In the genomic region with DNA sequence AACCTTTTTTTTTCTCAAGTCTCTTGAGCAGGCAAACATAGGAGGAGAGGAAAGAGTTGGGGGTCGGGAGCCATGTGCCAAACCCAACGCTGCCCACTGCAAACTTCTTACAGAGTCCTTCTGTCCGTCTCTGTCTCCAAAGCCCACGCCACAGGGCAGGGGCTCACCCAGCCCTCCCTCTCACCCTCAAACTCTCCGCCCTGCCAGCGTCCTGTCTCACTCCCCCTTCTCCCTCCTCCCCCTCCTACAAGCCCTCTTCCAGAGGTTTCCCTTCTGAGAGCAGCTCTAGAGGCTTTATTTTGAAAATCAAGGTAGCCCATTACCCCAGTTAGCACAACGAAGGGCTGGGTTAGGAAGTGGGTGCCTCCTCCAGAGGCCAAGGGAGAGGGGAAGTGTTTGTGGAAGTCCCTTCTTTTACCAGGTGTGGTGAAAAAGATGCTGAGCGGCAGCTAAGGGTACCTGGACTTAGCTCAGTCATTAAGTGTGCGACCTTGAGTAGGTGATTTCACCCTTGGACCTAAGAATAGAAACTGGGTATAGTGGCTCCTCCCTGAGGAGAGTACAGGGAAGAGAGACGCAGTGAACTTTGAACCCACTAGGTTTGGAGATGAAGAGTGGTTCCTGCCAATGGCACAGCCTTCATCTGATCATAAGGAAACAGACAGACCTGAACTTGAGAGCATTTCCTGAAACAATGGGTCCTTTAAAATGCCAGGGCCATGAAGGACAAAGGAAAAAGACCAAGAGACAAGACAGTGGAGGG, we compare ENCODE assay signal across 28 cellular contexts.
A peak's percentile ranks its signal among the peaks of the same experiment; 100 is the strongest.
DNase-seq lines count a peak whose midpoint lies in the region; ATAC-seq and TF ChIP-seq lines count a peak whose summit lies in the region.
"Had no signal": no experiment of that assay in that cellular context is flagged by ENCODE, and none has a peak within 500 bp of the region (broad histone marks: within the 10 kb centered on the region; RNA-seq: fewer than 3 reads in every experiment).

No MANE protein-coding gene starts in this region.

- H4K91ac ChIP-seq in IMR-90 (ENCODE audit: insufficient read depth, low read depth, low read length): no peak overlapping the region

- no peak overlapping the region for H2BK15ac ChIP-seq in IMR-90 (ENCODE audit: low read depth, low read length)

- peak overlapping the region; percentile 59 for H3K27ac ChIP-seq in 22Rv1
- H3K27ac ChIP-seq in IMR-90 (ENCODE audit: insufficient read depth, low read length): no peak overlapping the region
- peak overlapping the region; percentile 39 for H3K27ac ChIP-seq in muscle layer of duodenum (ENCODE audit: low read length)
- H3K27ac ChIP-seq: A549, breast epithelium, coronary artery, HL-60, skin epidermis had no signal

- H2BK20ac ChIP-seq in IMR-90 (ENCODE audit: low read depth, low read length): no peak overlapping the region; the same call in 1 of the 2 replicates

- CTCF ChIA-PET in IMR-90 (lab: Yijun Ruan, JAX): interaction anchor here (0.6 kb wide), 1 partner anchor 1404 kb away, joined by 3 read pairs; no protein-coding TSS in a partner anchor

- H4K20me1 ChIP-seq in IMR-90 (ENCODE audit: insufficient read depth, low read length): no peaks in the 10 kb centered on the region

- no peak overlapping the region for H4K5ac ChIP-seq in IMR-90 (ENCODE audit: low read depth, low read length)

- H3K4me3 ChIP-seq in IMR-90 (ENCODE audit: insufficient read depth, low read depth, low read length) (no peak overlapping the region), muscle layer of duodenum (ENCODE audit: low read depth in 1 of 2, low read length in 2 of 2) (no peak overlapping the region)
- H3K4me3 ChIP-seq: A549, adrenal gland, breast epithelium, coronary artery, esophagus muscularis mucosa, HAP-1, MG63, skin epidermis had no signal

- no peak overlapping the region for H3K9ac ChIP-seq in IMR-90 (ENCODE audit: low read depth, low read length)

- no peak overlapping the region for H2BK5ac ChIP-seq in IMR-90 (ENCODE audit: low read depth, low read length, poor library complexity, severe bottlenecking)

- H2AK9ac ChIP-seq in IMR-90 (replicated peaks; ENCODE audit: low read depth, low read length, poor library complexity): no peak overlapping the region

- intact Hi-C loops in IMR-90 (cut with micrococcal nuclease): no loop called here
- intact Hi-C loops in left colon (cut with DNase I, micrococcal nuclease): no loop called here

- no peaks in the 10 kb centered on the region for H3K36me3 ChIP-seq in IMR-90 (ENCODE audit: control insufficient read depth, insufficient read depth, low read length)
- no peaks in the 10 kb centered on the region for H3K36me3 ChIP-seq in muscle layer of duodenum (ENCODE audit: control insufficient read depth in 1 of 2, insufficient read depth in 2 of 2, low read length in 2 of 2)
- H3K36me3 ChIP-seq: adrenal gland, breast epithelium, esophagus muscularis mucosa, HAP-1, MG63 had no signal

- no peak for TF ChIP-seq RAD21 in IMR-90 (IDR thresholded peaks at IDR 0.05; ENCODE audit: low read length)

- TF ChIP-seq CTCF in 22Rv1 (IDR thresholded peaks at IDR 0.05) (no peak; the same call in 1 of the 2 replicates), IMR-90 (conservative IDR thresholded peaks at IDR 0.05; ENCODE audit: low read depth, low read length) (no peak)

- no peak overlapping the region for H3K14ac ChIP-seq in IMR-90 (replicated peaks; ENCODE audit: low read depth, low read length)

- no peak for TF ChIP-seq POLR2A in IMR-90 (IDR thresholded peaks at IDR 0.05; ENCODE audit: low read depth, low read length)

- no peak overlapping the region; the same call in 1 of the 2 replicates for H2BK120ac ChIP-seq in IMR-90 (ENCODE audit: low read depth, low read length)

- H3K9me3 ChIP-seq in IMR-90 (ENCODE audit: control insufficient read depth, insufficient read depth, low read length) (no peaks in the 10 kb centered on the region), muscle layer of duodenum (ENCODE audit: control insufficient read depth in 1 of 2, low read length in 2 of 2) (peaks cover 0 to 3% of the 10 kb centered on the region in 2 donors)
- H3K9me3 ChIP-seq: A549, adrenal gland, breast epithelium, HAP-1, MG63 had no signal

- dilution Hi-C loops in IMR-90 (cut with HindIII; ENCODE audit: low sequenced_read_pairs, unreplicated experiment): no loop called here

- in situ Hi-C loops in IMR-90 (cut with MboI; ENCODE audit: low sequenced_read_pairs): no loop called here

- no peak overlapping the region for H2AK5ac ChIP-seq in IMR-90 (ENCODE audit: low read depth, low read length)

- no peak overlapping the region for H3K18ac ChIP-seq in IMR-90 (ENCODE audit: low read depth, low read length)

- H3K27me3 ChIP-seq in IMR-90 (ENCODE audit: control insufficient read depth, insufficient read depth, low read length) (no peaks in the 10 kb centered on the region), muscle layer of duodenum (ENCODE audit: low read depth, low read length) (no peaks in the 10 kb centered on the region)
- H3K27me3 ChIP-seq: adrenal gland, breast epithelium, esophagus muscularis mucosa, MG63 had no signal

- H3K4ac ChIP-seq in IMR-90 (ENCODE audit: low read depth, low read length): no peak overlapping the region

- 56% methylated on average over 3 of the region's 10 CpGs; no CpG with 5 or more reads in 1 of the 2 experiments for WGBS in IMR-90 (ENCODE audit: extremely low coverage in 2 of 2, insufficient read length in 1 of 2), 2 experiments

- no peak overlapping the region for H3K23ac ChIP-seq in IMR-90 (ENCODE audit: low read depth, low read length)

- H3K9me1 ChIP-seq in IMR-90 (ENCODE audit: insufficient read depth, low read length): peaks cover 19% of the 10 kb centered on the region

- DNase-seq in IMR-90: no peak
- DNase-seq in left colon: peak in 1 of 2 donors; percentile 61
- DNase-seq in Kasumi-1 (lab: John Stamatoyannopoulos, UW): no peak
- DNase-seq in GM19240 (ENCODE audit: insufficient read length, low spot score): no peak
- DNase-seq: activated CD8-positive, alpha-beta T cell treated with anti-CD3 and anti-CD28 coated beads for 36 hours; activated gamma-delta T cell; activated T-cell treated with anti-CD3 and anti-CD28 coated beads for 4 hours; adrenal gland; CD8-positive, alpha-beta memory T cell; endodermal cell; foreskin melanocyte; left ventricle myocardium superior; MG63; NCI-H2081; NCI-H82; SIG-M5; stimulated activated CD4-positive, alpha-beta T cell treated with anti-CD3 and anti-CD28 coated beads, Interleukin-1b, Interleukin-23, amount 100 ng/mL, for 48 hours had no signal

- H3K4me1 ChIP-seq in IMR-90 (ENCODE audit: control insufficient read depth, insufficient read depth, low read length) (peaks cover 13% of the 10 kb centered on the region), muscle layer of duodenum (ENCODE audit: control insufficient read depth in 1 of 2, insufficient read depth in 2 of 2, low read length in 2 of 2) (no peaks in the 10 kb centered on the region)
- H3K4me1 ChIP-seq: breast epithelium, HAP-1 had no signal

- peak overlapping the region; percentile 53 for H2AFZ ChIP-seq in IMR-90 (replicated peaks; ENCODE audit: low read length, poor library complexity)

- no peak overlapping the region for H4K8ac ChIP-seq in IMR-90 (ENCODE audit: low read depth in 2 of 2, low read length in 2 of 2)

- BruUV-seq in IMR-90 (replicated peaks; lab: Mats Ljungman, UMichigan): no TSS peak

- no peaks in the 10 kb centered on the region for H3K79me1 ChIP-seq in IMR-90 (ENCODE audit: low read depth in 1 of 2, low read length in 2 of 2)

- H3K56ac ChIP-seq in IMR-90 (ENCODE audit: extremely low read depth, insufficient read depth, low read length): no peak overlapping the region

- H3K4me2 ChIP-seq in IMR-90 (ENCODE audit: low read depth, low read length): no peak overlapping the region
- H3K4me2 ChIP-seq: A549 had no signal

- POLR2A ChIA-PET in IMR-90 (lab: Charles Lee; ENCODE audit: unreplicated experiment): no interaction called here

- ATAC-seq in IMR-90 (ENCODE audit: low read depth) (no peak), left colon (peak; percentile 84), GM18909 (IDR thresholded peaks at IDR 0.05; ENCODE audit: poor library complexity, unreplicated experiment) (no peak), GM21737 (IDR thresholded peaks at IDR 0.05; ENCODE audit: unreplicated experiment) (no peak)
- ATAC-seq: activated CD8-positive, alpha-beta T cell treated with anti-CD3 and anti-CD28 coated beads for 36 hours; left ventricle myocardium superior had no signal

TF ChIP-seq in IMR-90, 13 proteins besides CTCF, POLR2A, EP300 and RAD21 (continues in another document):
- TF ChIP-seq MAFK (IDR thresholded peaks at IDR 0.05; ENCODE audit: low read depth, low read length) (no peak), RCOR1 (IDR thresholded peaks at IDR 0.05; ENCODE audit: insufficient replicate concordance, low read length) (no peak), MAZ (IDR thresholded peaks at IDR 0.05; ENCODE audit: borderline replicate concordance, low read depth, low read length) (no peak), MXI1 (IDR thresholded peaks at IDR 0.05; ENCODE audit: borderline replicate concordance, low read depth, low read length) (no peak), NFE2L2 (IDR thresholded peaks at IDR 0.05; ENCODE audit: low read depth, low read length) (no peak), CHD1 (IDR thresholded peaks at IDR 0.05; ENCODE audit: low read depth, low read length) (no peak), BHLHE40 (IDR thresholded peaks at IDR 0.05; ENCODE audit: low read depth, low read length) (no peak), SMC3 (IDR thresholded peaks at IDR 0.05; ENCODE audit: low read depth, low read length) (no peak), FOS (IDR thresholded peaks at IDR 0.05; ENCODE audit: low read depth, low read length) (no peak), RFX5 (IDR thresholded peaks at IDR 0.05; ENCODE audit: low read depth, low read length) (no peak), USF2 (IDR thresholded peaks at IDR 0.05; ENCODE audit: low read depth, low read length) (no peak)
- TF ChIP-seq, protein P1, sequence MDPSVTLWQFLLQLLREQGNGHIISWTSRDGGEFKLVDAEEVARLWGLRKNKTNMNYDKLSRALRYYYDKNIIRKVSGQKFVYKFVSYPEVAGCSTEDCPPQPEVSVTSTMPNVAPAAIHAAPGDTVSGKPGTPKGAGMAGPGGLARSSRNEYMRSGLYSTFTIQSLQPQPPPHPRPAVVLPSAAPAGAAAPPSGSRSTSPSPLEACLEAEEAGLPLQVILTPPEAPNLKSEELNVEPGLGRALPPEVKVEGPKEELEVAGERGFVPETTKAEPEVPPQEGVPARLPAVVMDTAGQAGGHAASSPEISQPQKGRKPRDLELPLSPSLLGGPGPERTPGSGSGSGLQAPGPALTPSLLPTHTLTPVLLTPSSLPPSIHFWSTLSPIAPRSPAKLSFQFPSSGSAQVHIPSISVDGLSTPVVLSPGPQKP (IDR thresholded peaks at IDR 0.05; ENCODE audit: borderline replicate concordance, low read depth, low read length): no peak
